In genomic region chr1:206461602-206462455, GRCh38 we compare ENCODE assay signal across 8 cellular contexts. TPM values are rescaled to one million over a fixed set of nuclear protein-coding genes. Genes with fewer than 3 reads are reported as not detected.
DNase-seq lines count a peak whose midpoint lies in the region; ATAC-seq and TF ChIP-seq lines count a peak whose summit lies in the region.

No MANE protein-coding gene starts in this region.

- TF ChIP-seq RAD21 in Ishikawa (IDR thresholded peaks at IDR 0.05; ENCODE audit: low read depth): peak; percentile 65

- H3K27me3 ChIP-seq in Peyer's patch: no peaks in the 10 kb centered on the region
- H3K27me3 ChIP-seq in neural progenitor cell: no peaks in the 10 kb centered on the region
- no peaks in the 10 kb centered on the region for H3K27me3 ChIP-seq in thyroid gland

- DNase-seq in NCI-H524 (lab: John Stamatoyannopoulos, UW): peak; percentile 22 to 54
- DNase-seq in NCI-H524 treated with DMSO at 0.1 percent for 48 hours (lab: John Stamatoyannopoulos, UW): no peak
- peak in 2 of 3 donors; percentile 81 to 92 for DNase-seq in Peyer's patch
- peak; percentile 78 for DNase-seq in activated T-cell treated with anti-CD3 and anti-CD28 coated beads, Interleukin-2, amount 50 U/mL, for 4 hours
- peak; percentile 60 for DNase-seq in fibroblast of gingiva (ENCODE audit: low read depth)
- DNase-seq in neural progenitor cell (ENCODE audit: low spot score): peak; percentile 78
- DNase-seq in thyroid gland: peak; percentile 77 to 79

- peaks cover 42% of the 10 kb centered on the region for H3K4me1 Mint-ChIP-seq in activated T-cell treated with anti-CD3 and anti-CD28 coated beads, Interleukin-2, amount 50 U/mL, for 4 hours (ENCODE audit: low read depth)
- H3K4me1 Mint-ChIP-seq in neural progenitor cell: peaks cover 23% of the 10 kb centered on the region

- no peak overlapping the region for H3K27ac ChIP-seq in Peyer's patch
- H3K27ac ChIP-seq in neural progenitor cell: no peak overlapping the region
- no peak overlapping the region for H3K27ac ChIP-seq in thyroid gland

- no peak overlapping the region for H2AFZ ChIP-seq in neural progenitor cell (replicated peaks)

- H3K36me3 Mint-ChIP-seq in activated T-cell treated with anti-CD3 and anti-CD28 coated beads, Interleukin-2, amount 50 U/mL, for 4 hours (ENCODE audit: insufficient read depth): peaks cover 1% of the 10 kb centered on the region
- H3K36me3 Mint-ChIP-seq in neural progenitor cell: peaks cover 45% of the 10 kb centered on the region

- no peak overlapping the region for H3K4me2 ChIP-seq in neural progenitor cell

- no peaks in the 10 kb centered on the region for H3K9me3 Mint-ChIP-seq in activated T-cell treated with anti-CD3 and anti-CD28 coated beads, Interleukin-2, amount 50 U/mL, for 4 hours
- no peaks in the 10 kb centered on the region for H3K9me3 Mint-ChIP-seq in neural progenitor cell

- ATAC-seq in activated T-cell treated with anti-CD3 and anti-CD28 coated beads, Interleukin-2, amount 50 U/mL, for 4 hours: peak; percentile 58 to 71

- H3K27ac Mint-ChIP-seq in neural progenitor cell: no peak overlapping the region

- H3K4me3 ChIP-seq in Peyer's patch (no peak overlapping the region), neural progenitor cell (no peak overlapping the region), thyroid gland (replicated peaks in 1 of 3) (no peak overlapping the region)

- TF ChIP-seq CTCF in Peyer's patch (IDR thresholded peaks at IDR 0.05) (peak; percentile 42 to 91 (median 90)), neural progenitor cell (IDR thresholded peaks at IDR 0.05) (peak; percentile 86), thyroid gland (IDR thresholded peaks at IDR 0.05) (peak; percentile 56 to 86 (median 80))

- intact Hi-C loops in thyroid gland (cut with DNase I): no loop called here

- H3K36me3 ChIP-seq in Peyer's patch: peaks cover 0 to 5% (median 0%) of the 10 kb centered on the region in 3 donors
- H3K36me3 ChIP-seq in neural progenitor cell: no peaks in the 10 kb centered on the region
- no peaks in the 10 kb centered on the region for H3K36me3 ChIP-seq in thyroid gland

- no peaks in the 10 kb centered on the region for H3K79me2 ChIP-seq in neural progenitor cell (ENCODE audit: low read depth)

- peaks cover 7% of the 10 kb centered on the region for H3F3A ChIP-seq in neural progenitor cell (ENCODE audit: low read depth)

- H3K4me1 ChIP-seq in Peyer's patch (peaks cover 0 to 4% (median 0%) of the 10 kb centered on the region in 4 donors), neural progenitor cell (no peaks in the 10 kb centered on the region), thyroid gland (peaks cover 0 to 10% of the 10 kb centered on the region in 2 donors)

- TF ChIP-seq POLR2A in Peyer's patch (IDR thresholded peaks at IDR 0.05) (no peak), thyroid gland (IDR thresholded peaks at IDR 0.05) (no peak)

- no peaks in the 10 kb centered on the region for H3K27me3 Mint-ChIP-seq in activated T-cell treated with anti-CD3 and anti-CD28 coated beads, Interleukin-2, amount 50 U/mL, for 4 hours (ENCODE audit: low read depth)
- peaks cover 2% of the 10 kb centered on the region for H3K27me3 Mint-ChIP-seq in neural progenitor cell (ENCODE audit: insufficient read depth, low read depth)

- H3K9ac ChIP-seq in neural progenitor cell: no peak overlapping the region

- H4K20me1 ChIP-seq in neural progenitor cell (ENCODE audit: low read depth): no peaks in the 10 kb centered on the region

- TF ChIP-seq EP300 in Ishikawa (IDR thresholded peaks at IDR 0.05; ENCODE audit: borderline replicate concordance): no peak

- no peaks in the 10 kb centered on the region for H3K9me3 ChIP-seq in Peyer's patch
- no peaks in the 10 kb centered on the region for H3K9me3 ChIP-seq in neural progenitor cell (ENCODE audit: low read depth)
- no peaks in the 10 kb centered on the region for H3K9me3 ChIP-seq in thyroid gland

- WGBS in thyroid gland, 2 donors: 65 to 68% methylated on average over 9 of the region's 9 CpGs

- no peak overlapping the region for H3K4me3 Mint-ChIP-seq in activated T-cell treated with anti-CD3 and anti-CD28 coated beads, Interleukin-2, amount 50 U/mL, for 4 hours
- peak overlapping the region; percentile 24 for H3K4me3 Mint-ChIP-seq in neural progenitor cell

TF ChIP-seq in Ishikawa, 13 proteins besides CTCF, POLR2A, EP300 and RAD21:
- TF ChIP-seq TEAD4 (IDR thresholded peaks at IDR 0.05) (no peak), TCF12 (IDR thresholded peaks at IDR 0.05; ENCODE audit: low read depth) (no peak), CREB1 (IDR thresholded peaks at IDR 0.05; ENCODE audit: low read depth) (no peak), ZBTB7A (IDR thresholded peaks at IDR 0.05; ENCODE audit: low read depth) (no peak), MAX (IDR thresholded peaks at IDR 0.05) (no peak), FOXM1 (IDR thresholded peaks at IDR 0.05; ENCODE audit: borderline replicate concordance, low read depth) (no peak), USF1 (IDR thresholded peaks at IDR 0.05) (no peak)
TF ChIP-seq in Ishikawa: peak in this region for 0.

RNA-seq across cellular contexts. Expression of gene IKBKE, which starts 8.4 kb away (rescaled TPM):
- 10 to 100 TPM in 3 of 4 donors, 1 to 10 TPM in 1; 5.6 to 31.4 (median 17.5) TPM for total RNA-seq in Peyer's patch
- 10 to 100 TPM; 14.7 to 17.2 (median 16.1) TPM for total RNA-seq in activated T-cell treated with anti-CD3 and anti-CD28 coated beads, Interleukin-2, amount 50 U/mL, for 4 hours
- 0.26 and 2.7 TPM in 2 replicates for total RNA-seq in neural progenitor cell (ENCODE audit: low replicate concordance)
- 10 to 100 TPM in 1 of 4 donors, 1 to 10 TPM in 3; 4.7 to 10.5 (median 9.4) TPM for total RNA-seq in thyroid gland

RNA-seq across cellular contexts. Expression of gene RASSF5, which starts 45.5 kb away (rescaled TPM):
- 10 to 100 TPM in 2 of 4 donors, 1 to 10 TPM in 2; 7.4 to 35.5 (median 10.0) TPM for total RNA-seq in Peyer's patch
- total RNA-seq in activated T-cell treated with anti-CD3 and anti-CD28 coated beads, Interleukin-2, amount 50 U/mL, for 4 hours: 100 to 1,000 TPM; 179 to 227 (median 216) TPM
- 0.19 and 0.43 TPM in 2 replicates for total RNA-seq in neural progenitor cell (ENCODE audit: low replicate concordance)
- total RNA-seq in thyroid gland: 10 to 100 TPM; 14.0 to 16.4 (median 14.5) TPM

Comparison
In these comparisons a context has a peak if more than half of its experiments do, and no peak if none do; other contexts are left out.
1. RNA of gene RASSF5, which starts 45.5 kb away (total RNA-seq): 179 to 227 TPM in activated T-cell treated with anti-CD3 and anti-CD28 coated beads, Interleukin-2, amount 50 U/mL, for 4 hours; 14.0 to 16.4 TPM in thyroid gland, 7.4 to 35.5 TPM in Peyer's patch and 0.19 to 0.43 TPM in neural progenitor cell; every median in the first group is over 4 times any median in the second.
2. Peak in every context shown above with its lines, with median percentiles within 50 percentile points of each other: CTCF ChIP-seq.